ENCODE assay signal across 22 cellular contexts in the genomic region with DNA sequence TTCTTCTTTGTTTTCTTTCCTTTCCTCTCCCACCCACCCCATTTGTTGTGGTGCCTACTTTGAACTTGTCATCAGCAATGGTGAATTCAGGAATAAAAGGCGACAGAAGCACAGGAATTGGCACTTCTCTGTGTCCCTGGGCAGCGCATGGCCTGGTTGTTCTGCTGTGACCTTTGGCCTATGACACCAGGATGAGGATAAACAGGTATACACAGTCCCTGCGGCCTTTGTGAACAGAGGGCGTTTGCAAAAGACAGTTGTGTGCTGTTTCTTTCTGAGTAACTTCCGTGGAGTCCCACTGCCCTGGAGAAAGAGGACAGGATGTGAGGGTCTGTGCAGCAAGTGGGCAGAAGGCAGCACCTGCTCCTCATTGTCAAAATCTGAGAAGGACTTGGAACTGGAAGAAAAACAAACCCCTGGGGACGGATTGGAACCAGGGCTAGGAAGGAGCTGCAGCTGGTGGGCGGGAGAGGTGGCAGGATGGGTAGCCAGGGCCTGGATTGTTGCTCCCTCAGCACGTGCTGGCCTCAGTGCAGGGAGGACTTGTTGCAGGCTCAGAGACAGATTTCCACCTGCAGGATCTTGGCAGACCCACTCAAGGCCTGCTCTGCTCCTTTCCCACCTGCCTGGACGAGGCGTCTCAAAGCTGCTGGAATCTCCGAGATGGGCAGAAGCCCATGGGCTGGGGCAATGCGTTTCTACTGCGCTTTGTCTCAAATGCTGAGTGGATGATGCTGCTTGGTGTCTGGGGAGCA.
DNase-seq lines count a peak whose midpoint lies in the region; ATAC-seq and TF ChIP-seq lines count a peak whose summit lies in the region.
"Had no signal": no experiment of that assay in that cellular context is flagged by ENCODE, and none has a peak within 500 bp of the region (broad histone marks: within the 10 kb centered on the region; RNA-seq: fewer than 3 reads in every experiment).

No MANE protein-coding gene starts in this region.

- ATAC-seq in body of pancreas: no peak
- no peak for ATAC-seq in HG03457 (IDR thresholded peaks at IDR 0.05; ENCODE audit: unreplicated experiment)
- ATAC-seq: Panc1, T-cell had no signal

- no peak overlapping the region for H3K4me2 ChIP-seq in neural progenitor cell
- no peak overlapping the region for H3K4me2 ChIP-seq in GM23248 (ENCODE audit: unreplicated experiment)

- H3K4me1 ChIP-seq in Caco-2: no peaks in the 10 kb centered on the region; the same call in 1 of the 2 replicates
- no peaks in the 10 kb centered on the region for H3K4me1 ChIP-seq in HEK293 (ENCODE audit: control insufficient read depth, insufficient read depth, low read length)
- H3K4me1 ChIP-seq in endodermal cell (ENCODE audit: control insufficient read depth, insufficient read depth, low read length): no peaks in the 10 kb centered on the region
- H3K4me1 ChIP-seq in neural progenitor cell: peaks cover 5% of the 10 kb centered on the region
- no peaks in the 10 kb centered on the region for H3K4me1 ChIP-seq in body of pancreas
- H3K4me1 ChIP-seq in GM23248 (ENCODE audit: insufficient read depth): peaks cover 10% of the 10 kb centered on the region
- H3K4me1 ChIP-seq: BE2C had no signal

- no peak for DNase-seq in Caco-2
- DNase-seq in endodermal cell: peak; percentile 17
- DNase-seq in neural progenitor cell (ENCODE audit: low spot score): no peak
- DNase-seq in body of pancreas: no peak
- no peak for DNase-seq in GM23248
- DNase-seq: BE2C; GOT3; HCEC 1CT; Karpas-422; MV-4-11; NCI-H1694 treated with DMSO at 0.1 percent for 48 hours; NCI-H2081 treated with DMSO at 0.1 percent for 48 hours; NCI-H226; NCI-H510A treated with DMSO at 0.1 percent for 48 hours; NCI-H774; NK-92 treated with Interleukin-12 subunit alpha and Interleukin-12 subunit beta, amount 100 ng/mL, for 24 hours; SIG-M5; T-cell had no signal

- H3F3A ChIP-seq in neural progenitor cell (ENCODE audit: low read depth) (no peaks in the 10 kb centered on the region), GM23248 (ENCODE audit: insufficient read depth) (peaks cover 5% of the 10 kb centered on the region; the same call in 1 of the 2 replicates)

- BruUV-seq in Caco-2 (replicated peaks; lab: Mats Ljungman, UMichigan): no TSS peak

- H3K27ac Mint-ChIP-seq in Caco-2 (ENCODE audit: unreplicated experiment): peak overlapping the region; percentile 67
- H3K27ac Mint-ChIP-seq in endodermal cell: no peak overlapping the region
- H3K27ac Mint-ChIP-seq in neural progenitor cell: peak overlapping the region; percentile 78
- H3K27ac Mint-ChIP-seq: IgD-negative memory B cell, T-cell had no signal

- 93 to 94% methylated on average over 9 to 13 of the region's 13 CpGs for WGBS in endodermal cell (ENCODE audit: insufficient coverage in 1 of 2, insufficient read length in 1 of 2), 2 experiments
- WGBS in body of pancreas, 2 donors: 87% methylated on average over 13 of the region's 13 CpGs
- 85% methylated on average over 12 to 13 of the region's 13 CpGs for WGBS in GM23248 (ENCODE audit: low coverage in 1 of 2, low lambda C conversion rate in 2 of 2, missing lambda C conversion rate in 2 of 2), 2 experiments

- H3K9ac ChIP-seq in endodermal cell (ENCODE audit: extremely low read depth, low read length, poor library complexity, severe bottlenecking) (no peak overlapping the region), neural progenitor cell (no peak overlapping the region), GM23248 (no peak overlapping the region)

- H3K9me3 Mint-ChIP-seq in Caco-2 (ENCODE audit: unreplicated experiment) (no peaks in the 10 kb centered on the region), endodermal cell (no peaks in the 10 kb centered on the region), neural progenitor cell (no peaks in the 10 kb centered on the region)
- H3K9me3 Mint-ChIP-seq: IgD-negative memory B cell, T-cell had no signal

- H3K36me3 Mint-ChIP-seq in Caco-2 (ENCODE audit: insufficient read depth, unreplicated experiment) (no peaks in the 10 kb centered on the region), endodermal cell (ENCODE audit: low read depth) (no peaks in the 10 kb centered on the region), neural progenitor cell (no peaks in the 10 kb centered on the region)
- H3K36me3 Mint-ChIP-seq: IgD-negative memory B cell, T-cell had no signal

- H3K27me3 ChIP-seq in Caco-2 (replicated peaks; ENCODE audit: control insufficient read depth, insufficient read depth, low read length) (no peaks in the 10 kb centered on the region), endodermal cell (ENCODE audit: control insufficient read depth, insufficient read depth, low read length, poor library complexity, severe bottlenecking) (no peaks in the 10 kb centered on the region), neural progenitor cell (no peaks in the 10 kb centered on the region), body of pancreas (no peaks in the 10 kb centered on the region), GM23248 (replicated peaks; ENCODE audit: insufficient read depth) (no peaks in the 10 kb centered on the region)

- H3K4me3 ChIP-seq in Caco-2 (ENCODE audit: low read depth, low read length): no peak overlapping the region
- no peak overlapping the region for H3K4me3 ChIP-seq in HEK293 (ENCODE audit: low read depth, low read length)
- no peak overlapping the region for H3K4me3 ChIP-seq in endodermal cell (ENCODE audit: low read length)
- no peak overlapping the region for H3K4me3 ChIP-seq in neural progenitor cell
- H3K4me3 ChIP-seq in body of pancreas: no peak overlapping the region
- H3K4me3 ChIP-seq in GM23248: no peak overlapping the region

- no peak overlapping the region for H3K27ac ChIP-seq in HEK293 (ENCODE audit: extremely low read depth, low read depth, low read length)
- H3K27ac ChIP-seq in endodermal cell (ENCODE audit: low read depth, low read length): peak overlapping the region; percentile 2
- no peak overlapping the region for H3K27ac ChIP-seq in neural progenitor cell
- H3K27ac ChIP-seq in body of pancreas: no peak overlapping the region
- H3K27ac ChIP-seq in GM23248: no peak overlapping the region

- H3K9me2 ChIP-seq in GM23248 (ENCODE audit: insufficient read depth): no peaks in the 10 kb centered on the region

- H3K36me3 ChIP-seq in Caco-2 (ENCODE audit: control insufficient read depth, insufficient read depth, low read length) (no peaks in the 10 kb centered on the region), HEK293 (ENCODE audit: control insufficient read depth in 2 of 2, insufficient read depth in 1 of 2, low read length in 2 of 2) (no peaks in the 10 kb centered on the region), endodermal cell (ENCODE audit: control insufficient read depth, insufficient read depth, low read length) (no peaks in the 10 kb centered on the region), neural progenitor cell (no peaks in the 10 kb centered on the region), body of pancreas (replicated peaks in 1 of 2; ENCODE audit: insufficient read depth in 1 of 2, low read depth in 2 of 2) (no peaks in the 10 kb centered on the region), GM23248 (ENCODE audit: low read depth) (no peaks in the 10 kb centered on the region)
- H3K36me3 ChIP-seq: BE2C had no signal

- TF ChIP-seq CTCF in Caco-2 (IDR thresholded peaks at IDR 0.05; ENCODE audit: insufficient read depth in 1 of 2, low read depth in 1 of 2, low read length in 1 of 2, severe bottlenecking in 1 of 2, unreplicated experiment in 1 of 2) (no peak), HEK293 (tag by site-specific recombination; IDR thresholded peaks at IDR 0.05) (no peak), endodermal cell (conservative IDR thresholded peaks at IDR 0.05) (no peak), neural progenitor cell (IDR thresholded peaks at IDR 0.05) (no peak), body of pancreas (IDR thresholded peaks at IDR 0.05) (no peak)

- H2AFZ ChIP-seq in neural progenitor cell (replicated peaks) (no peak overlapping the region), GM23248 (no peak overlapping the region)

- no peaks in the 10 kb centered on the region for H3K27me3 Mint-ChIP-seq in Caco-2 (ENCODE audit: insufficient read depth, unreplicated experiment)
- H3K27me3 Mint-ChIP-seq in endodermal cell (ENCODE audit: insufficient read depth): no peaks in the 10 kb centered on the region
- peaks cover 4% of the 10 kb centered on the region for H3K27me3 Mint-ChIP-seq in neural progenitor cell (ENCODE audit: insufficient read depth, low read depth)

- no peak overlapping the region for H3K4me3 Mint-ChIP-seq in Caco-2 (ENCODE audit: unreplicated experiment)
- H3K4me3 Mint-ChIP-seq in endodermal cell: no peak overlapping the region
- H3K4me3 Mint-ChIP-seq in neural progenitor cell: no peak overlapping the region
- H3K4me3 Mint-ChIP-seq: IgD-negative memory B cell, T-cell had no signal

- in situ Hi-C loops in GM23248 (cut with MboI): no loop called here

- intact Hi-C loops in Caco-2 (cut with micrococcal nuclease; ENCODE audit: unreplicated experiment) (no loop called here), body of pancreas (cut with DNase I) (no loop called here)

- H4K20me1 ChIP-seq in neural progenitor cell (ENCODE audit: low read depth): no peaks in the 10 kb centered on the region
- H4K20me1 ChIP-seq in GM23248 (ENCODE audit: insufficient read depth): no peaks in the 10 kb centered on the region

- TF ChIP-seq POLR2A in body of pancreas (IDR thresholded peaks at IDR 0.05): no peak

- H3K9me3 ChIP-seq in Caco-2 (no peaks in the 10 kb centered on the region), HEK293 (ENCODE audit: control insufficient read depth, insufficient read depth, low read depth, low read length) (no peaks in the 10 kb centered on the region), endodermal cell (ENCODE audit: control insufficient read depth, low read length) (no peaks in the 10 kb centered on the region), neural progenitor cell (ENCODE audit: low read depth) (no peaks in the 10 kb centered on the region), body of pancreas (no peaks in the 10 kb centered on the region), GM23248 (ENCODE audit: low read depth) (no peaks in the 10 kb centered on the region)
- H3K9me3 ChIP-seq: BE2C had no signal

- H3K79me2 ChIP-seq in neural progenitor cell (ENCODE audit: low read depth) (no peaks in the 10 kb centered on the region), GM23248 (ENCODE audit: insufficient read depth) (no peaks in the 10 kb centered on the region)

- POLR2A ChIA-PET in Caco-2 (lab: Charles Lee): no interaction called here
- POLR2A ChIA-PET in HEK293 (lab: Yijun Ruan, JAX): no interaction called here

- H3K4me1 Mint-ChIP-seq in Caco-2 (ENCODE audit: low read depth, unreplicated experiment) (peaks cover 7% of the 10 kb centered on the region), endodermal cell (peaks cover 9% of the 10 kb centered on the region), neural progenitor cell (peaks cover 23% of the 10 kb centered on the region)
- H3K4me1 Mint-ChIP-seq: IgD-negative memory B cell, T-cell had no signal

- CTCF ChIA-PET in Caco-2 (lab: Charles Lee): no interaction called here
- CTCF ChIA-PET in HEK293 (lab: Yijun Ruan, JAX): no interaction called here

TF ChIP-seq in HEK293, 187 proteins besides CTCF, POLR2A, EP300 and RAD21:
- TF ChIP-seq ZNF112 (tag by site-specific recombination; IDR thresholded peaks at IDR 0.05) (no peak), SCRT2 (tag by site-specific recombination; IDR thresholded peaks at IDR 0.05) (0 out of 2 replicates have a peak, but pooled peaks have one; percentile 13)
TF ChIP-seq in HEK293: peak in this region for 1.
